In genomic region chr19:1210227-1210538, GRCh38 we compare ENCODE assay signal across 1 cellular context.
TF ChIP-seq lines count a peak whose summit lies in the region.

No MANE protein-coding gene starts in this region.

TF ChIP-seq in HCT116, 20 proteins besides CTCF, POLR2A, EP300 and RAD21:
- TF ChIP-seq, protein P1, sequence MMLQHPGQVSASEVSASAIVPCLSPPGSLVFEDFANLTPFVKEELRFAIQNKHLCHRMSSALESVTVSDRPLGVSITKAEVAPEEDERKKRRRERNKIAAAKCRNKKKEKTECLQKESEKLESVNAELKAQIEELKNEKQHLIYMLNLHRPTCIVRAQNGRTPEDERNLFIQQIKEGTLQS (IDR thresholded peaks at IDR 0.05): no peak
- TF ChIP-seq JUND (IDR thresholded peaks at IDR 0.05) (no peak), EZH2phosphoT487 (IDR thresholded peaks at IDR 0.05; ENCODE audit: borderline replicate concordance) (no peak)
